ENCODE assay signal across 31 cellular contexts in the genomic region with DNA sequence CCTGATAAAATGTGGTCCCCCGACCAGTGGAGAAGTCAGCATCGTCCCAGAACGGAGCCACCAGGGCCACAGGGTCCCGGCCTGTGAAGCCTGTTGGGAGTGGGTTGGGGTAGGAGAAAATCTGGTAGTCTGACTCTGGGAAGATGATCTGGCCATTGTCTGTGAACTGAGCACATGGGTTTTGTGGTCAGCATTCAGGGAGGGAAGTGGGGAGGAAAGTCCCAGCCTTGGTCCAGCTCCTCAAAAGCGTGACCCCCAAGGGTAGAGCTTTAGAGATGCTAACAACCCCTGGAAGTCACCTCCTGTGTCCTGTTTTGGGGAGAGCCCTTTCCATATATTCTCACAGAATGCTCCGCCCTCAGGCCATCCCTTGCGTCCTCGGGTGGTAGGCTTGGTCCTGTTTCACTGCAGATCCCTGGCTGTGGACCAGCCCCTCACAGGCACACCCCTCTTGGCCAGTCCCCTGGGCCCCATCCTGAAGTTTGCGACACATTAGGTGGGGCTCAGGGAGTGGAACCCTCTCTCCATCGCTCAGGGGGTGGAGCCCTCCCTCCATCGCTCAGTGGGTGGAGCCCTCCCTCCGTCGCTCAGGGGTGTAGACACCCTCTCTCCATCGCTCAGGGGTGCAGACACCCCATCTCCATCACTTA. TPM values are rescaled to one million over a fixed set of nuclear protein-coding genes. Genes with fewer than 3 reads are reported as not detected.
A peak's percentile ranks its signal among the peaks of the same experiment; 100 is the strongest.
DNase-seq lines count a peak whose midpoint lies in the region; ATAC-seq and TF ChIP-seq lines count a peak whose summit lies in the region.
"Had no signal": no experiment of that assay in that cellular context is flagged by ENCODE, and none has a peak within 500 bp of the region (broad histone marks: within the 10 kb centered on the region; RNA-seq: fewer than 3 reads in every experiment).

No MANE protein-coding gene starts in this region.

- no peaks in the 10 kb centered on the region for H3K36me3 Mint-ChIP-seq in CD8-positive, alpha-beta T cell
- peaks cover 7% of the 10 kb centered on the region for H3K36me3 Mint-ChIP-seq in central memory CD8-positive, alpha-beta T cell (ENCODE audit: insufficient read depth)
- H3K36me3 Mint-ChIP-seq: IgD-negative memory B cell had no signal

- H3K4me1 ChIP-seq in CD8-positive, alpha-beta T cell (ENCODE audit: insufficient read depth, low read length), result no peaks in the 10 kb centered on the region
- H3K4me1 ChIP-seq in osteoblast (ENCODE audit: insufficient read depth, low read length), result no peaks in the 10 kb centered on the region
- H3K4me1 ChIP-seq: BLaER1 treated with 17β-estradiol and CSF1 and Interleukin-3, amounts not matched to agents 10 nM and 100 nM; breast epithelium; prostate gland; right lobe of liver; transverse colon had no signal

- H3K4me1 Mint-ChIP-seq in CD8-positive, alpha-beta T cell (ENCODE audit: low read depth), result no peaks in the 10 kb centered on the region
- H3K4me1 Mint-ChIP-seq in central memory CD8-positive, alpha-beta T cell, result no peaks in the 10 kb centered on the region

- H3K27ac ChIP-seq in CD8-positive, alpha-beta T cell (ENCODE audit: low read depth, low read length), result no peak overlapping the region
- H3K27ac ChIP-seq in osteoblast (ENCODE audit: low read depth, low read length), result no peak overlapping the region
- H3K27ac ChIP-seq: BLaER1 treated with 17β-estradiol and CSF1 and Interleukin-3, amounts not matched to agents 10 nM and 100 nM; breast epithelium; neutrophil; prostate gland; right lobe of liver; transverse colon; VCaP had no signal

- H3K9me3 ChIP-seq in CD8-positive, alpha-beta T cell (ENCODE audit: low read length), result no peaks in the 10 kb centered on the region
- H3K9me3 ChIP-seq in osteoblast (ENCODE audit: low read depth, low read length), result no peaks in the 10 kb centered on the region
- H3K9me3 ChIP-seq: breast epithelium, neutrophil, prostate gland, right lobe of liver, transverse colon had no signal

- H3K79me2 ChIP-seq in osteoblast (ENCODE audit: insufficient read depth, low read length), result no peaks in the 10 kb centered on the region

- H4K20me1 ChIP-seq in osteoblast (ENCODE audit: insufficient read depth, low read length), result no peaks in the 10 kb centered on the region
- H4K20me1 ChIP-seq: BLaER1 treated with 17β-estradiol and CSF1 and Interleukin-3, amounts not matched to agents 10 nM and 100 nM had no signal

- no peak overlapping the region for H3K27ac Mint-ChIP-seq in CD8-positive, alpha-beta T cell
- peak overlapping the region; percentile 53 for H3K27ac Mint-ChIP-seq in central memory CD8-positive, alpha-beta T cell (ENCODE audit: low read depth)
- H3K27ac Mint-ChIP-seq: activated naive CD4-positive, alpha-beta T cell treated with anti-CD3 and anti-CD28 coated beads for 36 hours; IgD-negative memory B cell had no signal

- no peak overlapping the region for H3K4me3 Mint-ChIP-seq in CD8-positive, alpha-beta T cell
- no peak overlapping the region for H3K4me3 Mint-ChIP-seq in central memory CD8-positive, alpha-beta T cell
- H3K4me3 Mint-ChIP-seq: activated naive CD4-positive, alpha-beta T cell treated with anti-CD3 and anti-CD28 coated beads for 36 hours; IgD-negative memory B cell had no signal

- intact Hi-C loops in CD8-positive, alpha-beta T cell (cut with DNase I, micrococcal nuclease), result no loop called here

- H3K36me3 ChIP-seq in CD8-positive, alpha-beta T cell (ENCODE audit: insufficient read depth, low read length), result no peaks in the 10 kb centered on the region
- no peaks in the 10 kb centered on the region for H3K36me3 ChIP-seq in osteoblast (ENCODE audit: insufficient read depth, low read length)
- H3K36me3 ChIP-seq: BLaER1 treated with 17β-estradiol and CSF1 and Interleukin-3, amounts not matched to agents 10 nM and 100 nM; breast epithelium; neutrophil; prostate gland; right lobe of liver; transverse colon had no signal

- H3K27me3 ChIP-seq in CD8-positive, alpha-beta T cell (ENCODE audit: insufficient read depth, low read length), result no peaks in the 10 kb centered on the region
- no peaks in the 10 kb centered on the region for H3K27me3 ChIP-seq in osteoblast (ENCODE audit: insufficient read depth, low read length)
- H3K27me3 ChIP-seq: BLaER1 treated with 17β-estradiol and CSF1 and Interleukin-3, amounts not matched to agents 10 nM and 100 nM; breast epithelium; neutrophil; right lobe of liver; transverse colon had no signal

- POLR2A ChIA-PET in CD8-positive, alpha-beta T cell (lab: Charles Lee), result no interaction called here

- no peak overlapping the region for H2AFZ ChIP-seq in osteoblast (ENCODE audit: low read length)

- TF ChIP-seq CTCF in CD8-positive, alpha-beta T cell (IDR thresholded peaks at IDR 0.05), result no peak
- TF ChIP-seq CTCF in GM20000 (IDR thresholded peaks at IDR 0.05; ENCODE audit: extremely low read depth, missing control alignments) (no peak), osteoblast (IDR thresholded peaks at IDR 0.05; ENCODE audit: extremely low read depth, low read depth, low read length) (no peak)

- H3K4me3 ChIP-seq in CD8-positive, alpha-beta T cell (ENCODE audit: low read depth, low read length), result no peak overlapping the region
- no peak overlapping the region for H3K4me3 ChIP-seq in osteoblast (ENCODE audit: insufficient read depth, low read length)
- H3K4me3 ChIP-seq: BLaER1 treated with 17β-estradiol and CSF1 and Interleukin-3, amounts not matched to agents 10 nM and 100 nM; breast epithelium; prostate gland; right lobe of liver; transverse colon had no signal

- no peaks in the 10 kb centered on the region for H3K9me3 Mint-ChIP-seq in CD8-positive, alpha-beta T cell
- H3K9me3 Mint-ChIP-seq in central memory CD8-positive, alpha-beta T cell, result no peaks in the 10 kb centered on the region
- H3K9me3 Mint-ChIP-seq: activated naive CD4-positive, alpha-beta T cell treated with anti-CD3 and anti-CD28 coated beads for 36 hours had no signal

- H3K27me3 Mint-ChIP-seq in CD8-positive, alpha-beta T cell (ENCODE audit: low read depth), result no peaks in the 10 kb centered on the region
- no peaks in the 10 kb centered on the region for H3K27me3 Mint-ChIP-seq in central memory CD8-positive, alpha-beta T cell
- H3K27me3 Mint-ChIP-seq: IgD-negative memory B cell had no signal

- H3K4me2 ChIP-seq in osteoblast (ENCODE audit: insufficient read depth, low read length), result no peak overlapping the region
- H3K4me2 ChIP-seq: BLaER1 treated with 17β-estradiol and CSF1 and Interleukin-3, amounts not matched to agents 10 nM and 100 nM had no signal

- CTCF ChIA-PET in CD8-positive, alpha-beta T cell (lab: Charles Lee), result no interaction called here

- ATAC-seq in CD8-positive, alpha-beta T cell, result peak; percentile 31
- ATAC-seq in central memory CD8-positive, alpha-beta T cell (replicated peaks; ENCODE audit: extremely low read depth, poor library complexity, severe bottlenecking), result peak; percentile 14
- ATAC-seq: HCT116, left ventricle myocardium superior, right lobe of liver had no signal

- DNase-seq in CD8-positive, alpha-beta T cell, result no peak
- DNase-seq in GM20000 (ENCODE audit: low spot score) (peak; percentile 15), osteoblast (ENCODE audit: insufficient read length, low spot score, missing footprints) (peak; percentile 47), NCI-H1694 (lab: John Stamatoyannopoulos, UW) (no peak), HT-29 (ENCODE audit: low spot score) (no peak), pons (ENCODE audit: low spot score) (no peak)
- no peak for DNase-seq in central memory CD8-positive, alpha-beta T cell (ENCODE audit: low spot score in 2 of 2)
- DNase-seq: activated CD4-positive, alpha-beta T cell treated with anti-CD3 and anti-CD28 coated beads for 4 hours; activated naive CD4-positive, alpha-beta T cell treated with anti-CD3 and anti-CD28 coated beads for 36 hours; DMS53; left ventricle myocardium superior; mesendoderm; MV-4-11; NCI-H1436; NCI-H2081 treated with DMSO at 0.1 percent for 48 hours; NCI-H226; NCI-H526 treated with DMSO at 0.1 percent for 48 hours; SHP77; stimulated activated CD4-positive, alpha-beta T cell treated with anti-CD3 and anti-CD28 coated beads, Interleukin-12 subunit alpha, Interleukin-12 subunit beta, amount 100 ng/mL, for 4 hours; stimulated activated CD4-positive, alpha-beta T cell treated with anti-CD3 and anti-CD28 coated beads, Interleukin-2, amount 100 ng/mL, for 48 hours; T-helper 9 cell; transverse colon had no signal

RNA-seq across cellular contexts. Expression of gene MUC4, which starts 40.0 kb away (rescaled TPM):
- not detected for total RNA-seq in CD8-positive, alpha-beta T cell
- total RNA-seq in osteoblast, result not detected in 2 replicates
- 0.08 TPM in 1 of 2 replicates, not detected in the other for total RNA-seq in HT-29 (2014; rRNA removed; shearing (Covaris generic))
- total RNA-seq: fibroblast of villous mesenchyme, left ventricle myocardium superior had no signal

RNA-seq across cellular contexts. Expression of gene MUC20, which starts 51.0 kb away (rescaled TPM):
- total RNA-seq in CD8-positive, alpha-beta T cell, result 1 to 10 TPM; 1.6 to 1.7 TPM
- total RNA-seq in osteoblast, result 0.36 and 1.2 TPM in 2 replicates
- total RNA-seq in HT-29 (2014; rRNA removed; shearing (Covaris generic)), result 52.3 and 68.0 TPM in 2 replicates

Comparison
In these comparisons a context has a peak if more than half of its experiments do, and no peak if none do; other contexts are left out.
1. DNase-seq: peak in GM20000 (single experiment) and osteoblast (single experiment); none in CD8-positive, alpha-beta T cell (0 of 7), central memory CD8-positive, alpha-beta T cell (0 of 2), NCI-H1694 (single experiment), HT-29 (single experiment) and pons (single experiment).
2. RNA of gene MUC20, which starts 51.0 kb away (total RNA-seq): 52.3 to 68.0 TPM in HT-29; 1.6 to 1.7 TPM in CD8-positive, alpha-beta T cell and 0.36 to 1.2 TPM in osteoblast; every median in the first group is over 10 times any median in the second.